14 cellular contexts compared by ENCODE assay signal in genomic region chr4:40923326-40924095, GRCh38.
DNase-seq lines count a peak whose midpoint lies in the region; ATAC-seq and TF ChIP-seq lines count a peak whose summit lies in the region.
"Had no signal": no experiment of that assay in that cellular context is flagged by ENCODE, and none has a peak within 500 bp of the region (broad histone marks: within the 10 kb centered on the region; RNA-seq: fewer than 3 reads in every experiment).

No MANE protein-coding gene starts in this region.

- H3K9me3 ChIP-seq in ascending aorta, result no peaks in the 10 kb centered on the region
- H3K9me3 ChIP-seq: tibial nerve had no signal

- H3K4me3 ChIP-seq in ascending aorta, result peak overlapping the region in 1 of 2 donors; percentile 43
- H3K4me3 ChIP-seq: tibial nerve had no signal

- no peak for TF ChIP-seq CTCF in ascending aorta (IDR thresholded peaks at IDR 0.05)

- ATAC-seq in HG03095 (IDR thresholded peaks at IDR 0.05; ENCODE audit: unreplicated experiment), result no peak
- no peak for ATAC-seq in GM19395 (IDR thresholded peaks at IDR 0.05; ENCODE audit: unreplicated experiment)

- intact Hi-C loops in ascending aorta (cut with DNase I), result loop anchor here (1.0 to 2.0 kb wide), 2 partner anchors 15 to 33 kb away; no protein-coding TSS in a partner anchor

- peaks cover 12 to 20% of the 10 kb centered on the region in 2 donors for H3K4me1 ChIP-seq in ascending aorta

- H3K36me3 ChIP-seq in ascending aorta, result no peaks in the 10 kb centered on the region

- DNase-seq in NCI-H1092 treated with DMSO at 0.1 percent for 48 hours (lab: John Stamatoyannopoulos, UW), result peak; percentile 69
- DNase-seq in ascending aorta (ENCODE audit: low spot score in 2 of 2), result peak in 1 of 2 donors; percentile 85
- peak; percentile 68 for DNase-seq in inferior parietal cortex (ENCODE audit: extremely low spot score)
- peak; percentile 83 for DNase-seq in superior temporal gyrus (ENCODE audit: extremely low spot score)
- DNase-seq in DMS153 treated with DMSO at 0.1 percent for 48 hours (lab: John Stamatoyannopoulos, UW; ENCODE audit: unreplicated experiment), result no peak
- DNase-seq in T-helper 9 cell, result no peak
- DNase-seq: activated gamma-delta T cell; CD8-positive, alpha-beta memory T cell; central memory CD4-positive, alpha-beta T cell; immature natural killer cell; small intestine had no signal

- H3K27ac ChIP-seq in ascending aorta, result peak overlapping the region; percentile 87

- no peaks in the 10 kb centered on the region for H3K27me3 ChIP-seq in ascending aorta
- H3K27me3 ChIP-seq: tibial nerve had no signal

Comparison
In these comparisons a context has a peak if more than half of its experiments do, and no peak if none do; other contexts are left out.
1. DNase-seq: peak in NCI-H1092 treated with DMSO at 0.1 percent for 48 hours (single experiment), inferior parietal cortex (single experiment) and superior temporal gyrus (single experiment); none in DMS153 treated with DMSO at 0.1 percent for 48 hours (single experiment) and T-helper 9 cell (single experiment).